In the genomic region with DNA sequence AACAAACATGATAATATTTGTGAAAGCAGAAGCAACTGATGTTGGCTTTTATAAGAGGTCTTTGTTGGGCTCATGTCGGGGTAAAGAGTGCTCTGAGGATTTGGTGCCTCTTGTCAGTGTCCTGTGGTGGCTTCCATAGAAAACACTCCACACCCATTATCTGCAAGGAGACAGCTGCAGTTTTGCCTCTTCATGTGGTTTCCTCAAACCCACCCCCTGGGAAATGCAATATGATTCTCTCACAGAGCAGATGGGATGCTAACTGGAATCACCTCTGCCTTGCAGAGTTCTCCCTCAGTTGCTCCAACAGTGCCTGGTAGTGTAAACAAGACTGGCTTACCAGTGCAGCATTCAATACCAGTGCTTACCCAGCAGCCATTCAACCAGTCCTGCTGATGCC, we compare ENCODE assay signal across 16 cellular contexts.
"Had no signal": no experiment of that assay in that cellular context is flagged by ENCODE, and none has a peak within 500 bp of the region (broad histone marks: within the 10 kb centered on the region; RNA-seq: fewer than 3 reads in every experiment).

No MANE protein-coding gene starts in this region.

- H3K27ac ChIP-seq: ascending aorta, cardiac muscle cell, coronary artery, gastrocnemius medialis, left ventricle myocardium inferior, ovary, suprapubic skin, upper lobe of right lung had no signal

- H3K9me3 ChIP-seq: gastrocnemius medialis, left ventricle myocardium inferior, ovary, upper lobe of right lung had no signal

- H3K36me3 ChIP-seq: ascending aorta, cardiac muscle cell, gastrocnemius medialis, left ventricle myocardium inferior, ovary, suprapubic skin, upper lobe of right lung had no signal

- ATAC-seq: activated CD8-positive, alpha-beta T cell treated with anti-CD3 and anti-CD28 coated beads, Interleukin-2, amount 10 ng/mL, durations not matched to agents 7 days and 5 days; gastrocnemius medialis; upper lobe of right lung; WTC11 had no signal

- DNase-seq: activated CD8-positive, alpha-beta memory T cell treated with anti-CD3 and anti-CD28 coated beads, Interleukin-2, amount 50 U/mL, for 48 hours; activated CD8-positive, alpha-beta T cell treated with anti-CD3 and anti-CD28 coated beads, Interleukin-2, amount 10 ng/mL, durations not matched to agents 7 days and 5 days; activated naive CD8-positive, alpha-beta T cell treated with anti-CD3 and anti-CD28 coated beads, Interleukin-2, amount 10 ng/mL, durations not matched to agents 7 days and 5 days; effector CD4-positive, alpha-beta T cell; gastrocnemius medialis; left ventricle myocardium inferior; ovary; stimulated activated CD4-positive, alpha-beta T cell treated with anti-CD3 and anti-CD28 coated beads, Interleukin-4, amount 100 ng/mL, for 1 hour; stimulated activated CD8-positive, alpha-beta memory T cell treated with anti-CD3 and anti-CD28 coated beads, Interleukin-4, amount 100 ng/mL, for 48 hours; stimulated activated naive CD8-positive, alpha-beta T cell treated with anti-CD3 and anti-CD28 coated beads, Interleukin-15, Interleukin-2, amounts not matched to agents 100 U/mL and 50 U/mL, for 24 hours; upper lobe of right lung had no signal

- H3K27me3 ChIP-seq: ascending aorta, cardiac muscle cell, gastrocnemius medialis, ovary, suprapubic skin, upper lobe of right lung had no signal

- H3K4me3 ChIP-seq: ascending aorta, cardiac muscle cell, coronary artery, gastrocnemius medialis, left ventricle myocardium inferior, ovary, suprapubic skin, upper lobe of right lung had no signal
